In the genomic region with DNA sequence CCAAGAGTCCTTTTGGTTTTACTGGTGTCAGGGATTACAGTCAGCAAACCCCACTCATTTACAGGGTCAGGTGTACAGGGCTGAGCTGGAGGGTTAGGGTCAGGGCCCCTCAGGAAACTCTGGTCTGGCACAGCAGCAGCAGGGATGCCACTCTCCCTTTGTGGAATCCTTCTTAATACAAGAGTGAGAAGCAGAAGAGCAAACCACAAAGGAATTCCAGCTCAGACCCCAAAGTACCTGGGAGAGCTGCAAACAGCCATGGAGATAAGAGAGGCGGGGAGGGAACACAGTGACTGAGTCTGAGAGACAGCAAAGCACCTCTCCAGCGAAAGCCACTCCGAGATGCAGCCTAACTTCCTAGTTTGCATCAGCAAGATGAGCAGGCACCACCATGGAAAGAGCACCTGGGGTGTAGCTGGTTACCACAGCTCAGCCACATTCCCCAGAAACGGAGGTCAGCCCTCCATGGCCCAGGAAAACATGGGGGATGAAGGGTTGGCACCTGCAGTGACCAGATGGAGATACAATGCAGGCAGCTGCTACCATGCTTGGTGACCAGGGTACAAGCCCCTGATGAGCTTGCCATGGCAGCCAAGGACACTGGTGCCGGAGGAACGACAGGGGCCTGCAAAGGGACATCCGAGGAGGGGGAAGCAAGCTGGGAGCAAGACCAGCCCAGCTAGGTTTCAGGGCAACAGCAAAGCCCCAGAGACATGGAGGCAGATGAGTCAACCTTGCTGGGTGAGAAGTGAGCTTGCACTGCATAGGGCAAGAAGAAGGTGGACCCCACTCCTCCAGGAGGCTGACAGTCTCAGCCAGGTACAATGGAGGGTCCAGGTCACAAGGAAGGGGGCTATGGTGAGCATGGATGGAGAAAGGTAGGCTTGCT, we compare ENCODE assay signal across 15 cellular contexts. TPM values are rescaled to one million over a fixed set of nuclear protein-coding genes. Genes with fewer than 3 reads are reported as not detected.
DNase-seq lines count a peak whose midpoint lies in the region; ATAC-seq and TF ChIP-seq lines count a peak whose summit lies in the region.
"Had no signal": no experiment of that assay in that cellular context is flagged by ENCODE, and none has a peak within 500 bp of the region (broad histone marks: within the 10 kb centered on the region; RNA-seq: fewer than 3 reads in every experiment).

No MANE protein-coding gene starts in this region.

- TF ChIP-seq EP300 in transverse colon (IDR thresholded peaks at IDR 0.05; ENCODE audit: low read depth) = no peak

- peaks cover 45% of the 10 kb centered on the region for H3K36me3 Mint-ChIP-seq in activated CD4-positive, alpha-beta T cell treated with anti-CD3 and anti-CD28 coated beads, Interleukin-2, amount 10 ng/mL, durations not matched to agents 24 days and 14 days (ENCODE audit: low read depth)
- H3K36me3 Mint-ChIP-seq in activated CD4-positive, alpha-beta memory T cell treated with anti-CD3 and anti-CD28 coated beads for 36 hours = peaks cover 24% of the 10 kb centered on the region
- H3K36me3 Mint-ChIP-seq in endodermal cell (ENCODE audit: low read depth) = peaks cover 28% of the 10 kb centered on the region

- H3K27ac Mint-ChIP-seq in activated CD4-positive, alpha-beta T cell treated with anti-CD3 and anti-CD28 coated beads, Interleukin-2, amount 10 ng/mL, durations not matched to agents 24 days and 14 days = peak overlapping the region; percentile 43
- H3K27ac Mint-ChIP-seq in activated CD4-positive, alpha-beta memory T cell treated with anti-CD3 and anti-CD28 coated beads for 36 hours = peak overlapping the region; percentile 89
- H3K27ac Mint-ChIP-seq in endodermal cell = peak overlapping the region; percentile 86

- H3K4me3 Mint-ChIP-seq in activated CD4-positive, alpha-beta T cell treated with anti-CD3 and anti-CD28 coated beads, Interleukin-2, amount 10 ng/mL, durations not matched to agents 24 days and 14 days = no peak overlapping the region
- no peak overlapping the region for H3K4me3 Mint-ChIP-seq in activated CD4-positive, alpha-beta memory T cell treated with anti-CD3 and anti-CD28 coated beads for 36 hours
- H3K4me3 Mint-ChIP-seq in endodermal cell = peak overlapping the region; percentile 15

- TF ChIP-seq CTCF in endodermal cell (conservative IDR thresholded peaks at IDR 0.05) (no peak), prostate gland (IDR thresholded peaks at IDR 0.05) (no peak), transverse colon (IDR thresholded peaks at IDR 0.05) (no peak)

- WGBS in endodermal cell (ENCODE audit: insufficient coverage in 1 of 2, insufficient read length in 1 of 2), 2 experiments = 83 to 90% methylated on average over 4 to 7 of the region's 7 CpGs
- WGBS in prostate gland = 80% methylated on average over 7 of the region's 7 CpGs
- WGBS in transverse colon (ENCODE audit: low coverage in 1 of 2), 2 donors = 88% methylated on average over 7 of the region's 7 CpGs; no CpG with 5 or more reads in 1 of the 2 donors

- POLR2A ChIA-PET in activated CD4-positive, alpha-beta memory T cell treated with anti-CD3 and anti-CD28 coated beads for 36 hours (lab: Charles Lee) = no interaction called here

- H3K4me3 ChIP-seq in endodermal cell (ENCODE audit: low read length) (no peak overlapping the region), prostate gland (no peak overlapping the region), transverse colon (no peak overlapping the region)
- H3K4me3 ChIP-seq: A549, HAP-1 had no signal

- peak overlapping the region; percentile 21 for H3K9ac ChIP-seq in endodermal cell (ENCODE audit: extremely low read depth, low read length, poor library complexity, severe bottlenecking)

- H3K9me3 ChIP-seq in endodermal cell (ENCODE audit: control insufficient read depth, low read length) (no peaks in the 10 kb centered on the region), prostate gland (no peaks in the 10 kb centered on the region), transverse colon (no peaks in the 10 kb centered on the region)
- H3K9me3 ChIP-seq: A549, HAP-1 had no signal

- no peaks in the 10 kb centered on the region for H3K9me3 Mint-ChIP-seq in activated CD4-positive, alpha-beta T cell treated with anti-CD3 and anti-CD28 coated beads, Interleukin-2, amount 10 ng/mL, durations not matched to agents 24 days and 14 days
- no peaks in the 10 kb centered on the region for H3K9me3 Mint-ChIP-seq in activated CD4-positive, alpha-beta memory T cell treated with anti-CD3 and anti-CD28 coated beads for 36 hours
- H3K9me3 Mint-ChIP-seq in endodermal cell = no peaks in the 10 kb centered on the region

- H3K27me3 ChIP-seq in endodermal cell (ENCODE audit: control insufficient read depth, insufficient read depth, low read length, poor library complexity, severe bottlenecking) (no peaks in the 10 kb centered on the region), prostate gland (replicated peaks; ENCODE audit: insufficient read depth) (no peaks in the 10 kb centered on the region), transverse colon (no peaks in the 10 kb centered on the region)

- no peak overlapping the region for H3K27ac ChIP-seq in endodermal cell (ENCODE audit: low read depth, low read length)
- no peak overlapping the region for H3K27ac ChIP-seq in prostate gland
- H3K27ac ChIP-seq in transverse colon = no peak overlapping the region
- H3K27ac ChIP-seq: A549 had no signal

- in situ Hi-C loops in transverse colon (cut with MboI; ENCODE audit: low pct_ligation_motif_present in 1 of 4, low pct_unique_long_range_greater_than_20kb in 1 of 4, low sequenced_read_pairs in 3 of 4) = no loop called here

- H3K36me3 ChIP-seq in endodermal cell (ENCODE audit: control insufficient read depth, insufficient read depth, low read length) (peaks cover 27% of the 10 kb centered on the region), prostate gland (peaks cover 0 to 6% of the 10 kb centered on the region in 2 donors), transverse colon (no peaks in the 10 kb centered on the region)

- peaks cover 28% of the 10 kb centered on the region for H3K4me1 ChIP-seq in endodermal cell (ENCODE audit: control insufficient read depth, insufficient read depth, low read length)
- H3K4me1 ChIP-seq in prostate gland (replicated peaks) = peaks cover 6% of the 10 kb centered on the region
- H3K4me1 ChIP-seq in transverse colon = peaks cover 11 to 29% (median 21%) of the 10 kb centered on the region in 4 donors
- H3K4me1 ChIP-seq: HAP-1 had no signal

- H3K27me3 Mint-ChIP-seq in activated CD4-positive, alpha-beta T cell treated with anti-CD3 and anti-CD28 coated beads, Interleukin-2, amount 10 ng/mL, durations not matched to agents 24 days and 14 days = no peaks in the 10 kb centered on the region
- no peaks in the 10 kb centered on the region for H3K27me3 Mint-ChIP-seq in activated CD4-positive, alpha-beta memory T cell treated with anti-CD3 and anti-CD28 coated beads for 36 hours
- H3K27me3 Mint-ChIP-seq in endodermal cell (ENCODE audit: insufficient read depth) = no peaks in the 10 kb centered on the region

- TF ChIP-seq POLR2A in prostate gland (IDR thresholded peaks at IDR 0.05) = no peak
- TF ChIP-seq POLR2A in transverse colon (IDR thresholded peaks at IDR 0.05) = no peak

- no peak for ATAC-seq in GM18511 (IDR thresholded peaks at IDR 0.05; ENCODE audit: unreplicated experiment)
- ATAC-seq: A549 had no signal

- CTCF ChIA-PET in activated CD4-positive, alpha-beta memory T cell treated with anti-CD3 and anti-CD28 coated beads for 36 hours (lab: Charles Lee) = interaction anchor here (1.1 kb wide), 1 partner anchor 47 kb away, joined by 3 read pairs; no protein-coding TSS in a partner anchor

- DNase-seq in activated CD4-positive, alpha-beta T cell treated with anti-CD3 and anti-CD28 coated beads, Interleukin-2, amount 10 ng/mL, durations not matched to agents 24 days and 14 days = peak; percentile 55
- DNase-seq in activated CD4-positive, alpha-beta T cell treated with anti-CD3 and anti-CD28 coated beads for 48 hours = no peak
- DNase-seq in activated CD4-positive, alpha-beta memory T cell treated with anti-CD3 and anti-CD28 coated beads for 36 hours = no peak
- peak; percentile 52 for DNase-seq in endodermal cell
- DNase-seq in prostate gland (ENCODE audit: low spot score) = peak; percentile 1
- no peak for DNase-seq in transverse colon
- DNase-seq in HK-2 (ENCODE audit: unreplicated experiment) = no peak
- DNase-seq: NCI-H1105 treated with DMSO at 0.1 percent for 48 hours, RPMI8226, trophoblast cell had no signal

- intact Hi-C loops in activated CD4-positive, alpha-beta T cell treated with anti-CD3 and anti-CD28 coated beads, Interleukin-2, amount 10 ng/mL, durations not matched to agents 24 days and 14 days (cut with micrococcal nuclease) = no loop called here
- intact Hi-C loops in activated CD4-positive, alpha-beta memory T cell treated with anti-CD3 and anti-CD28 coated beads for 36 hours (cut with micrococcal nuclease) = no loop called here
- intact Hi-C loops in prostate gland (cut with DNase I) (loop anchor here (5.0 kb wide), 1 partner anchor 154 kb away; no protein-coding TSS in a partner anchor), transverse colon (cut with DNase I; ENCODE audit: low total_unique reads) (no loop called here)

- H3K4me1 Mint-ChIP-seq in activated CD4-positive, alpha-beta T cell treated with anti-CD3 and anti-CD28 coated beads, Interleukin-2, amount 10 ng/mL, durations not matched to agents 24 days and 14 days = peaks cover 31% of the 10 kb centered on the region
- peaks cover 51% of the 10 kb centered on the region for H3K4me1 Mint-ChIP-seq in activated CD4-positive, alpha-beta memory T cell treated with anti-CD3 and anti-CD28 coated beads for 36 hours (ENCODE audit: low read depth)
- H3K4me1 Mint-ChIP-seq in endodermal cell = peaks cover 24% of the 10 kb centered on the region

RNA-seq across cellular contexts. Expression of gene BET1L, which starts 3.9 kb away (rescaled TPM):
- 43.6 and 46.9 TPM in 2 replicates for total RNA-seq in activated CD4-positive, alpha-beta T cell treated with anti-CD3 and anti-CD28 coated beads, Interleukin-2, amount 10 ng/mL, durations not matched to agents 24 days and 14 days
- total RNA-seq in activated CD4-positive, alpha-beta memory T cell treated with anti-CD3 and anti-CD28 coated beads for 36 hours = 10 to 100 TPM; 51.0 to 53.2 TPM
- total RNA-seq in endodermal cell (10 to 100 TPM; 47.4 to 63.7 TPM), prostate gland (10 to 100 TPM; 52.1 to 54.8 TPM), transverse colon (100 to 1,000 TPM in 1 of 4 donors, 10 to 100 TPM in 3; 31.8 to 111 (median 36.6) TPM)
- 26.3 TPM for polyA plus RNA-seq in endodermal cell (2013, experiment 1 of 2)
- 25.1 TPM for polyA plus RNA-seq in endodermal cell (2013, experiment 2 of 2)

RNA-seq across cellular contexts. Expression of gene RIC8A, which starts 4.2 kb away (rescaled TPM):
- 118 and 128 TPM in 2 replicates for total RNA-seq in activated CD4-positive, alpha-beta T cell treated with anti-CD3 and anti-CD28 coated beads, Interleukin-2, amount 10 ng/mL, durations not matched to agents 24 days and 14 days
- total RNA-seq in activated CD4-positive, alpha-beta memory T cell treated with anti-CD3 and anti-CD28 coated beads for 36 hours = 100 to 1,000 TPM; 100 to 104 TPM
- total RNA-seq in endodermal cell (10 to 100 TPM; 77.1 to 92.6 TPM), prostate gland (100 to 1,000 TPM in 1 of 2 donors, 10 to 100 TPM in 1; 82.3 to 114 TPM), transverse colon (100 to 1,000 TPM in 2 of 4 donors, 10 to 100 TPM in 2; 59.2 to 145 (median 93.8) TPM)
- polyA plus RNA-seq in endodermal cell (2013, experiment 1 of 2) = 55.1 TPM
- polyA plus RNA-seq in endodermal cell (2013, experiment 2 of 2) = 56.8 TPM

RNA-seq across cellular contexts. Expression of gene SCGB1C1, which starts 10.4 kb away (rescaled TPM):
- total RNA-seq in activated CD4-positive, alpha-beta T cell treated with anti-CD3 and anti-CD28 coated beads, Interleukin-2, amount 10 ng/mL, durations not matched to agents 24 days and 14 days = not detected in 2 replicates
- not detected for total RNA-seq in activated CD4-positive, alpha-beta memory T cell treated with anti-CD3 and anti-CD28 coated beads for 36 hours
- total RNA-seq in endodermal cell (not detected), prostate gland (not detected), transverse colon (not detected)
- polyA plus RNA-seq in endodermal cell (2013, experiment 1 of 2) = not detected
- polyA plus RNA-seq in endodermal cell (2013, experiment 2 of 2) = not detected
- total RNA-seq: NCI-H460, skeletal muscle tissue had no signal
- polyA plus RNA-seq: A549 had no signal

RNA-seq across cellular contexts. Expression of gene SIRT3, which starts 32.8 kb away (rescaled TPM):
- 16.5 and 17.6 TPM in 2 replicates for total RNA-seq in activated CD4-positive, alpha-beta T cell treated with anti-CD3 and anti-CD28 coated beads, Interleukin-2, amount 10 ng/mL, durations not matched to agents 24 days and 14 days
- total RNA-seq in activated CD4-positive, alpha-beta memory T cell treated with anti-CD3 and anti-CD28 coated beads for 36 hours = 10 to 100 TPM; 16.1 to 17.6 TPM
- total RNA-seq in endodermal cell (10 to 100 TPM; 18.1 to 28.6 TPM), prostate gland (10 to 100 TPM; 21.5 to 32.5 TPM), transverse colon (10 to 100 TPM in 3 of 4 donors, 1 to 10 TPM in 1; 7.2 to 27.9 (median 20.6) TPM)
- polyA plus RNA-seq in endodermal cell (2013, experiment 1 of 2) = 20.2 TPM
- polyA plus RNA-seq in endodermal cell (2013, experiment 2 of 2) = 23.5 TPM

RNA-seq across cellular contexts. Expression of gene PSMD13, which starts 33.5 kb away (rescaled TPM):
- 272 and 275 TPM in 2 replicates for total RNA-seq in activated CD4-positive, alpha-beta T cell treated with anti-CD3 and anti-CD28 coated beads, Interleukin-2, amount 10 ng/mL, durations not matched to agents 24 days and 14 days
- 100 to 1,000 TPM; 210 to 214 TPM for total RNA-seq in activated CD4-positive, alpha-beta memory T cell treated with anti-CD3 and anti-CD28 coated beads for 36 hours
- total RNA-seq in endodermal cell (100 to 1,000 TPM; 120 to 134 TPM), prostate gland (100 to 1,000 TPM in 1 of 2 donors, 10 to 100 TPM in 1; 87.4 to 129 TPM), transverse colon (10 to 100 TPM; 23.2 to 96.5 (median 52.2) TPM)
- 151 TPM for polyA plus RNA-seq in endodermal cell (2013, experiment 1 of 2)
- 145 TPM for polyA plus RNA-seq in endodermal cell (2013, experiment 2 of 2)

Comparison
In these comparisons a context has a peak if more than half of its experiments do, and no peak if none do; other contexts are left out.
1. DNase-seq: peak in activated CD4-positive, alpha-beta T cell treated with anti-CD3 and anti-CD28 coated beads, Interleukin-2, amount 10 ng/mL, durations not matched to agents 24 days and 14 days (single experiment), endodermal cell (single experiment) and prostate gland (single experiment); none in activated CD4-positive, alpha-beta T cell treated with anti-CD3 and anti-CD28 coated beads for 48 hours (single experiment), activated CD4-positive, alpha-beta memory T cell treated with anti-CD3 and anti-CD28 coated beads for 36 hours (single experiment), transverse colon (single experiment) and HK-2 (single experiment).
2. Peak in every context shown above with its lines, with median percentiles within 50 percentile points of each other: H3K27ac Mint-ChIP-seq.